In the genomic region with DNA sequence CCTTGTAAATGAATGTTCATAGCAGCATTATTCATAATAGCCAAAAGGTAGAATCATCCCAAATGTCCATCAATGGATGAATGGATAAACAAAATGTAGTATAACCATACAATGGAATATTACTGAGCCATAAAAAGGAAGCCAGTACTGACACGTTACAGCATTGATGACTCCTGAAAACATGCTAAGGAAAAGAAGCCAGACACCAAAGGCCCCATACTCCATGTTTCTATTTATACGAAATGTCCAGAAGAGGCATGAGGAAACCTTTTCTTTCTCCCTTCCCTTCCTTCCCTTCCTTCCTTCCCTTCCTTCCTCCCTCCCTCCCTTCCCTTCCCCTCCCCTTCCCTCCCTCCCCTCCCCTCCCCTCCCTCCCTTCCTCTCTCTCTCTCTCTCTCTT, we compare ENCODE assay signal across 32 cellular contexts.
DNase-seq lines count a peak whose midpoint lies in the region; ATAC-seq, FAIRE-seq and TF ChIP-seq lines count a peak whose summit lies in the region.
"Had no signal": no experiment of that assay in that cellular context is flagged by ENCODE, and none has a peak within 500 bp of the region (broad histone marks: within the 10 kb centered on the region; RNA-seq: fewer than 3 reads in every experiment).

No MANE protein-coding gene starts in this region.

- H3K4me3 ChIP-seq in HepG2 (replicated peaks in 1 of 3; ENCODE audit: insufficient read depth in 1 of 3, low read depth in 2 of 3, low read length in 3 of 3) (no peak overlapping the region), right lobe of liver (no peak overlapping the region), HEK293 (ENCODE audit: low read depth, low read length) (no peak overlapping the region)
- H3K4me3 ChIP-seq: A549; BLaER1; BLaER1 treated with 17β-estradiol and CSF1 and Interleukin-3, amounts not matched to agents 10 nM and 100 nM had no signal

- H3K4me1 ChIP-seq in HepG2 (ENCODE audit: insufficient read depth, low read length) (no peaks in the 10 kb centered on the region), right lobe of liver (no peaks in the 10 kb centered on the region), HEK293 (ENCODE audit: control insufficient read depth, insufficient read depth, low read length) (no peaks in the 10 kb centered on the region)
- H3K4me1 ChIP-seq: BE2C; BLaER1; BLaER1 treated with 17β-estradiol and CSF1 and Interleukin-3, amounts not matched to agents 10 nM and 100 nM; Caco-2 had no signal

- TF ChIP-seq RAD21 in HepG2 (CRISPR knock-in tag; IDR thresholded peaks at IDR 0.05): no peak

- no peaks in the 10 kb centered on the region for H4K20me1 ChIP-seq in HepG2 (ENCODE audit: insufficient read depth, low read length)
- H4K20me1 ChIP-seq: BLaER1 had no signal

- CTCF ChIA-PET in HepG2 (lab: Yijun Ruan, JAX; ENCODE audit: low intra/inter-chr PET ratio, low total read pairs) (no interaction called here), HEK293 (lab: Yijun Ruan, JAX) (interaction anchor here (0.6 to 5.2 kb wide), 3 partner anchors 13 to 441 kb away, joined by 3 to 29 read pairs (median 5); no protein-coding TSS in a partner anchor)

- H3K4me2 ChIP-seq in HepG2 (ENCODE audit: low read depth, low read length): no peak overlapping the region
- H3K4me2 ChIP-seq: A549; BLaER1; BLaER1 treated with 17β-estradiol and CSF1 and Interleukin-3, amounts not matched to agents 10 nM and 100 nM had no signal

- POLR2A ChIA-PET in HepG2 (lab: Yijun Ruan, JAX) (no interaction called here), HEK293 (lab: Yijun Ruan, JAX) (no interaction called here)

- H3K9me3 ChIP-seq in HepG2 (ENCODE audit: low read length) (no peaks in the 10 kb centered on the region), right lobe of liver (no peaks in the 10 kb centered on the region), HEK293 (ENCODE audit: control insufficient read depth, insufficient read depth, low read depth, low read length) (no peaks in the 10 kb centered on the region)
- H3K9me3 ChIP-seq: A549; BE2C; BLaER1; BLaER1 treated with 17β-estradiol and CSF1 and Interleukin-3, amounts not matched to agents 10 nM and 100 nM had no signal

- TF ChIP-seq POLR2A in HepG2 (IDR thresholded peaks at IDR 0.05; ENCODE audit: insufficient read depth in 1 of 2, low read depth in 2 of 2, low read length in 2 of 2): no peak
- no peak for TF ChIP-seq POLR2A in right lobe of liver (IDR thresholded peaks at IDR 0.05)
- no peak for TF ChIP-seq POLR2A in H54 (IDR thresholded peaks at IDR 0.05; ENCODE audit: low read depth, low read length)

- H3K79me2 ChIP-seq in HepG2 (ENCODE audit: insufficient read depth, low read length): no peaks in the 10 kb centered on the region

- no peak overlapping the region for H3K27ac ChIP-seq in HepG2 (ENCODE audit: extremely low read length, insufficient read depth, low read length)
- no peak overlapping the region for H3K27ac ChIP-seq in right lobe of liver
- no peak overlapping the region for H3K27ac ChIP-seq in HEK293 (ENCODE audit: extremely low read depth, low read depth, low read length)
- H3K27ac ChIP-seq: 22Rv1; BLaER1; BLaER1 treated with 17β-estradiol and CSF1 and Interleukin-3, amounts not matched to agents 10 nM and 100 nM; C4-2B had no signal

- no TSS peak for BruUV-seq in HepG2 (replicated peaks; lab: Mats Ljungman, UMichigan)

- no peak for ATAC-seq in HepG2
- ATAC-seq in right lobe of liver: no peak
- no peak for ATAC-seq in GM18511 (IDR thresholded peaks at IDR 0.05; ENCODE audit: unreplicated experiment)
- ATAC-seq: A549; CD8-positive, alpha-beta T cell had no signal

- intact Hi-C loops in HepG2 (cut with micrococcal nuclease; ENCODE audit: unreplicated experiment) (no loop called here), right lobe of liver (cut with DNase I) (no loop called here)

- DNase-seq in HepG2 (ENCODE audit: low spot score) (no peak), right lobe of liver (no peak), H54 (ENCODE audit: insufficient read length, low spot score) (no peak), NCI-H510A treated with DMSO at 0.1 percent for 48 hours (lab: John Stamatoyannopoulos, UW) (no peak)
- DNase-seq: 8988T; ACHN; AML-193; BE2C; C1 segment of cervical spinal cord; Caco-2; Calu3; CD4-positive, alpha-beta memory T cell; CD4-positive, alpha-beta T cell; CD4-positive, CD25-positive, alpha-beta regulatory T cell; CD8-positive, alpha-beta memory T cell; CD8-positive, alpha-beta T cell; COR-L47; DMS 273 treated with DMSO at 0.1 percent for 48 hours; DMS153; DMS53; DMS79; DMS79 treated with DMSO at 0.1 percent for 48 hours; DND-41; EL had no signal

- FAIRE-seq in HepG2 (lab: Jason Lieb, UNC) (no peak), H54 (lab: Jason Lieb, UNC) (peak; percentile 15)
- FAIRE-seq: A549, D721Med had no signal

- in situ Hi-C loops in HepG2 (cut with HindIII; ENCODE audit: extremely low pct_ligation_motif_present, low pct_unique_long_range_greater_than_20kb): no loop called here

- no peak overlapping the region for H3K9ac ChIP-seq in HepG2 (ENCODE audit: insufficient read depth, low read depth, low read length)
- H3K9ac ChIP-seq: BLaER1; BLaER1 treated with 17β-estradiol and CSF1 and Interleukin-3, amounts not matched to agents 10 nM and 100 nM had no signal

- H2AFZ ChIP-seq in HepG2 (ENCODE audit: low read length): no peak overlapping the region

- WGBS in HepG2 (ENCODE audit: low lambda C conversion rate): 14% methylated on average over 2 of the region's 2 CpGs
- 87% methylated on average over 2 of the region's 2 CpGs for WGBS in right lobe of liver (ENCODE audit: insufficient coverage, low coverage, low lambda C conversion rate, missing lambda C conversion rate)

- no peaks in the 10 kb centered on the region for H3K27me3 ChIP-seq in HepG2 (ENCODE audit: control insufficient read depth in 1 of 2, insufficient read depth in 2 of 2, low read length in 2 of 2)
- no peaks in the 10 kb centered on the region for H3K27me3 ChIP-seq in right lobe of liver
- H3K27me3 ChIP-seq: BE2C; BLaER1; BLaER1 treated with 17β-estradiol and CSF1 and Interleukin-3, amounts not matched to agents 10 nM and 100 nM had no signal

- H3K36me3 ChIP-seq in HepG2 (replicated peaks in 1 of 2; ENCODE audit: control insufficient read depth in 1 of 2, insufficient read depth in 2 of 2, low read length in 2 of 2) (no peaks in the 10 kb centered on the region), right lobe of liver (no peaks in the 10 kb centered on the region), HEK293 (ENCODE audit: control insufficient read depth in 2 of 2, insufficient read depth in 1 of 2, low read length in 2 of 2) (no peaks in the 10 kb centered on the region)
- H3K36me3 ChIP-seq: BE2C, BLaER1 had no signal

- TF ChIP-seq EP300 in HepG2 (IDR thresholded peaks at IDR 0.05; ENCODE audit: low read depth in 2 of 2, low read length in 2 of 2) (no peak), HepG2 (CRISPR knock-in tag; IDR thresholded peaks at IDR 0.05; ENCODE audit: borderline replicate concordance) (no peak)

- TF ChIP-seq CTCF in HepG2 (CRISPR knock-in tag; IDR thresholded peaks at IDR 0.05): no peak
- TF ChIP-seq CTCF in right lobe of liver (IDR thresholded peaks at IDR 0.05): no peak
- no peak for TF ChIP-seq CTCF in HEK293 (tag by site-specific recombination; IDR thresholded peaks at IDR 0.05)

TF ChIP-seq in HepG2, 621 proteins besides CTCF, POLR2A, EP300 and RAD21:
- TF ChIP-seq E2F5 (CRISPR knock-in tag; conservative IDR thresholded peaks at IDR 0.05): no peak
- peak; percentile 85 for TF ChIP-seq HNRNPK (IDR thresholded peaks at IDR 0.05; ENCODE audit: low read depth, low read length, poor library complexity, severe bottlenecking)
- TF ChIP-seq PCBP2 (optimal IDR thresholded peaks at IDR 0.05; ENCODE audit: low read depth, low read length, poor library complexity, severe bottlenecking): peak; percentile 69
- TF ChIP-seq ZNF296 (CRISPR knock-in tag; conservative IDR thresholded peaks at IDR 0.05): no peak
- no peak for TF ChIP-seq HDAC2 (CRISPR knock-in tag; IDR thresholded peaks at IDR 0.05)
- TF ChIP-seq NFE2L2 (IDR thresholded peaks at IDR 0.05; ENCODE audit: low read length): no peak
- TF ChIP-seq SIN3B (IDR thresholded peaks at IDR 0.05; ENCODE audit: low read length): no peak
TF ChIP-seq in HepG2: peak in this region for 2.

TF ChIP-seq in HEK293, 187 proteins besides CTCF, POLR2A, EP300 and RAD21 (continues in another document):
- TF ChIP-seq, protein P1, sequence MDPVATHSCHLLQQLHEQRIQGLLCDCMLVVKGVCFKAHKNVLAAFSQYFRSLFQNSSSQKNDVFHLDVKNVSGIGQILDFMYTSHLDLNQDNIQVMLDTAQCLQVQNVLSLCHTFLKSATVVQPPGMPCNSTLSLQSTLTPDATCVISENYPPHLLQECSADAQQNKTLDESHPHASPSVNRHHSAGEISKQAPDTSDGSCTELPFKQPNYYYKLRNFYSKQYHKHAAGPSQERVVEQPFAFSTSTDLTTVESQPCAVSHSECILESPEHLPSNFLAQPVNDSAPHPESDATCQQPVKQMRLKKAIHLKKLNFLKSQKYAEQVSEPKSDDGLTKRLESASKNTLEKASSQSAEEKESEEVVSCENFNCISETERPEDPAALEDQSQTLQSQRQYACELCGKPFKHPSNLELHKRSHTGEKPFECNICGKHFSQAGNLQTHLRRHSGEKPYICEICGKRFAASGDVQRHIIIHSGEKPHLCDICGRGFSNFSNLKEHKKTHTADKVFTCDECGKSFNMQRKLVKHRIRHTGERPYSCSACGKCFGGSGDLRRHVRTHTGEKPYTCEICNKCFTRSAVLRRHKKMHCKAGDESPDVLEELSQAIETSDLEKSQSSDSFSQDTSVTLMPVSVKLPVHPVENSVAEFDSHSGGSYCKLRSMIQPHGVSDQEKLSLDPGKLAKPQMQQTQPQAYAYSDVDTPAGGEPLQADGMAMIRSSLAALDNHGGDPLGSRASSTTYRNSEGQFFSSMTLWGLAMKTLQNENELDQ (tag by site-specific recombination; IDR thresholded peaks at IDR 0.05; ENCODE audit: low read depth): no peak
